28 cellular contexts compared by ENCODE assay signal in the genomic region with DNA sequence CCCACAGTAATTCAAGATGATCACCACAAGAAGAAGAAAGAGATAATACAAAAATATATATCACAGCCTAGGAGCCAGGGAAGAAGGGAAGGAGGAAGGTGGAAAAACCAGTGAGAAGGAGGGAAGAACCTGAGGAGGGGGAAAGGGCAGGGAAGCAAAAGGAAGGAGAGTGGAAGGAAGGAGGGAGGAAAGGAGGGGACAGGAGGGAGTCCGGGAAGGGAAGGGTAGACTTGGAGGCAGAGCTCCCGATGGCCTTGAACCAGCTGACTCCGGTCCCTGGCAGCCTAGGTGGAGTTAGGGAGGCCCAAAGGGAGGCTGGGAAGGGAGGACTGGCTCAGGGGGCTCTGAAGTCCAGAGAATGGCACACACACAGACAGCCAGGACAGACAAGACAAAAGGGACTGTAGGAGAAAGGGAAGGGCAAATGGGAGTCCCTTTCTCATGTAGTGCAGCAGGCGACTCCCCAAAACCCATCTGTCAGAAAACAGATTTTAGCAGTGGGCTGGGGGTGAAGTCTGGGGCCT. TPM values are rescaled to one million over a fixed set of nuclear protein-coding genes. Genes with fewer than 3 reads are reported as not detected.
"Had no signal": no experiment of that assay in that cellular context is flagged by ENCODE, and none has a peak within 500 bp of the region (broad histone marks: within the 10 kb centered on the region; RNA-seq: fewer than 3 reads in every experiment).

No MANE protein-coding gene starts in this region.

- H3K27me3 ChIP-seq: colonic mucosa had no signal

- H3K36me3 Mint-ChIP-seq: activated naive CD4-positive, alpha-beta T cell treated with anti-CD3 and anti-CD28 coated beads, Interleukin-2, amount 50 U/mL, for 24 hours; natural killer cell had no signal

- H3K4me1 ChIP-seq: colonic mucosa had no signal

- H3K27ac ChIP-seq: colonic mucosa, gastrocnemius medialis, left lung, lower lobe of right lung, thoracic aorta had no signal

- H3K27ac Mint-ChIP-seq: activated T-cell treated with anti-CD3 and anti-CD28 coated beads, Interleukin-2, amount 50 U/mL, for 24 hours; natural killer cell; stimulated activated naive CD8-positive, alpha-beta T cell treated with anti-CD3 and anti-CD28 coated beads, Interleukin-15, Interleukin-2, amounts not matched to agents 100 ng/mL and 50 ng/mL, for 24 hours had no signal

- H3K9me3 Mint-ChIP-seq: activated naive CD4-positive, alpha-beta T cell treated with anti-CD3 and anti-CD28 coated beads, Interleukin-2, amount 50 U/mL, for 24 hours; activated T-cell treated with anti-CD3 and anti-CD28 coated beads, Interleukin-2, amount 50 U/mL, for 24 hours; natural killer cell; stimulated activated naive CD8-positive, alpha-beta T cell treated with anti-CD3 and anti-CD28 coated beads, Interleukin-15, Interleukin-2, amounts not matched to agents 100 ng/mL and 50 ng/mL, for 24 hours had no signal

- FAIRE-seq: islet of Langerhans had no signal

- ATAC-seq: gastrocnemius medialis, left lung, lower lobe of right lung, natural killer cell, right cardiac atrium had no signal

- H3K9me3 ChIP-seq: colonic mucosa, gastrocnemius medialis, left lung, lower lobe of right lung, thoracic aorta had no signal

- H3K4me3 ChIP-seq: colonic mucosa, dorsolateral prefrontal cortex, gastrocnemius medialis, left lung, lower lobe of right lung, thoracic aorta had no signal

- H3K4me3 Mint-ChIP-seq: activated naive CD4-positive, alpha-beta T cell treated with anti-CD3 and anti-CD28 coated beads, Interleukin-2, amount 50 U/mL, for 24 hours; activated T-cell treated with anti-CD3 and anti-CD28 coated beads, Interleukin-2, amount 50 U/mL, for 24 hours; natural killer cell; stimulated activated naive CD8-positive, alpha-beta T cell treated with anti-CD3 and anti-CD28 coated beads, Interleukin-15, Interleukin-2, amounts not matched to agents 100 ng/mL and 50 ng/mL, for 24 hours had no signal

- H3K27me3 Mint-ChIP-seq: activated naive CD4-positive, alpha-beta T cell treated with anti-CD3 and anti-CD28 coated beads, Interleukin-2, amount 50 U/mL, for 24 hours had no signal

- H3K36me3 ChIP-seq: colonic mucosa, gastrocnemius medialis, left lung, lower lobe of right lung, thoracic aorta had no signal

- DNase-seq: activated CD4-positive, alpha-beta T cell treated with anti-CD3 and anti-CD28 coated beads for 4 hours; activated CD4-positive, alpha-beta T cell treated with anti-CD3 and anti-CD28 coated beads, Interleukin-2, amount 50 U/mL, for 48 hours; activated CD4-positive, CD25-positive, alpha-beta regulatory T cell; activated CD8-positive, alpha-beta memory T cell treated with anti-CD3 and anti-CD28 coated beads, Interleukin-2, amount 50 U/mL, for 48 hours; activated T-cell treated with anti-CD3 and anti-CD28 coated beads, Interleukin-2, amount 50 U/mL, for 24 hours; anterior cingulate cortex; colonic mucosa; dorsolateral prefrontal cortex; effector memory CD4-positive, alpha-beta T cell; erythroblast; gastrocnemius medialis; glutamatergic neuron; left lung; lower lobe of right lung; mesendoderm; natural killer cell; posterior cingulate gyrus; right cardiac atrium; stimulated activated CD4-positive, alpha-beta T cell treated with anti-CD3 and anti-CD28 coated beads, Interleukin-2, amount 100 ng/mL, for 48 hours; T-helper 1 cell; trophoblast cell had no signal

RNA-seq across cellular contexts. Expression of gene PIANP, which starts 6.7 kb away (rescaled TPM):
- total RNA-seq: gastrocnemius medialis, mononuclear cell, natural killer cell, osteoblast, subcutaneous adipose tissue had no signal
